In genomic region chr3:30233924-30234666, GRCh38 we compare ENCODE assay signal across 1 cellular context.
A peak's percentile ranks its signal among the peaks of the same experiment; 100 is the strongest.
TF ChIP-seq lines count a peak whose summit lies in the region.

No MANE protein-coding gene starts in this region.

TF ChIP-seq in SK-N-SH, 30 proteins besides CTCF, POLR2A, EP300 and RAD21 (continued from another document):
- TF ChIP-seq YY1 (IDR thresholded peaks at IDR 0.05; ENCODE audit: low read depth), result no peak
- TF ChIP-seq CHD2 (IDR thresholded peaks at IDR 0.05; ENCODE audit: low read length, partially characterized antibody), result no peak
- TF ChIP-seq IRF3 (IDR thresholded peaks at IDR 0.05; ENCODE audit: low read depth, low read length), result no peak
- TF ChIP-seq TEAD4 (IDR thresholded peaks at IDR 0.05; ENCODE audit: borderline replicate concordance, insufficient read depth), result no peak
- no peak for TF ChIP-seq SIN3A (IDR thresholded peaks at IDR 0.05; ENCODE audit: borderline replicate concordance, low read depth, low read length)
- TF ChIP-seq RFX5 (IDR thresholded peaks at IDR 0.05; ENCODE audit: low read length), result no peak
- no peak for TF ChIP-seq GATA2 (CRISPR knock-in tag; IDR thresholded peaks at IDR 0.05)
- no peak for TF ChIP-seq MEF2A (IDR thresholded peaks at IDR 0.05; ENCODE audit: borderline replicate concordance, low read depth)
- TF ChIP-seq RCOR1 (IDR thresholded peaks at IDR 0.05; ENCODE audit: low read length), result no peak
- no peak for TF ChIP-seq SMC3 (IDR thresholded peaks at IDR 0.05; ENCODE audit: low read depth, low read length)
- peak; percentile 21 for TF ChIP-seq PBX3 (IDR thresholded peaks at IDR 0.05)
- TF ChIP-seq ELF1 (IDR thresholded peaks at IDR 0.05), result no peak
- no peak for TF ChIP-seq POLR2AphosphoS5 (IDR thresholded peaks at IDR 0.05; ENCODE audit: low read depth, low read length)
- TF ChIP-seq USF2 (IDR thresholded peaks at IDR 0.05; ENCODE audit: borderline replicate concordance, low read depth, low read length), result no peak
- TF ChIP-seq, protein P1, sequence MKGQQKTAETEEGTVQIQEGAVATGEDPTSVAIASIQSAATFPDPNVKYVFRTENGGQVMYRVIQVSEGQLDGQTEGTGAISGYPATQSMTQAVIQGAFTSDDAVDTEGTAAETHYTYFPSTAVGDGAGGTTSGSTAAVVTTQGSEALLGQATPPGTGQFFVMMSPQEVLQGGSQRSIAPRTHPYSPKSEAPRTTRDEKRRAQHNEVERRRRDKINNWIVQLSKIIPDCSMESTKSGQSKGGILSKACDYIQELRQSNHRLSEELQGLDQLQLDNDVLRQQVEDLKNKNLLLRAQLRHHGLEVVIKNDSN (IDR thresholded peaks at IDR 0.05; ENCODE audit: borderline replicate concordance, low read depth), result no peak
- peak; percentile 49; the same call in 1 of the 2 replicates for TF ChIP-seq NFIC (IDR thresholded peaks at IDR 0.05; ENCODE audit: borderline replicate concordance)
- no peak for TF ChIP-seq MXI1 (IDR thresholded peaks at IDR 0.05; ENCODE audit: low read depth, low read length)
- no peak for TF ChIP-seq GABPA (IDR thresholded peaks at IDR 0.05; ENCODE audit: low read depth)
- no peak for TF ChIP-seq FOXM1 (IDR thresholded peaks at IDR 0.05; ENCODE audit: low read depth)
- TF ChIP-seq EZH2phosphoT487 (IDR thresholded peaks at IDR 0.05; ENCODE audit: borderline replicate concordance, low read depth), result no peak
- TF ChIP-seq, protein P2, sequence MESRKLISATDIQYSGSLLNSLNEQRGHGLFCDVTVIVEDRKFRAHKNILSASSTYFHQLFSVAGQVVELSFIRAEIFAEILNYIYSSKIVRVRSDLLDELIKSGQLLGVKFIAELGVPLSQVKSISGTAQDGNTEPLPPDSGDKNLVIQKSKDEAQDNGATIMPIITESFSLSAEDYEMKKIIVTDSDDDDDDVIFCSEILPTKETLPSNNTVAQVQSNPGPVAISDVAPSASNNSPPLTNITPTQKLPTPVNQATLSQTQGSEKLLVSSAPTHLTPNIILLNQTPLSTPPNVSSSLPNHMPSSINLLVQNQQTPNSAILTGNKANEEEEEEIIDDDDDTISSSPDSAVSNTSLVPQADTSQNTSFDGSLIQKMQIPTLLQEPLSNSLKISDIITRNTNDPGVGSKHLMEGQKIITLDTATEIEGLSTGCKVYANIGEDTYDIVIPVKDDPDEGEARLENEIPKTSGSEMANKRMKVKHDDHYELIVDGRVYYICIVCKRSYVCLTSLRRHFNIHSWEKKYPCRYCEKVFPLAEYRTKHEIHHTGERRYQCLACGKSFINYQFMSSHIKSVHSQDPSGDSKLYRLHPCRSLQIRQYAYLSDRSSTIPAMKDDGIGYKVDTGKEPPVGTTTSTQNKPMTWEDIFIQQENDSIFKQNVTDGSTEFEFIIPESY (IDR thresholded peaks at IDR 0.05; ENCODE audit: borderline replicate concordance, low read depth), result no peak
